Comparison of ENCODE assay signal across 8 cellular contexts in the genomic region with DNA sequence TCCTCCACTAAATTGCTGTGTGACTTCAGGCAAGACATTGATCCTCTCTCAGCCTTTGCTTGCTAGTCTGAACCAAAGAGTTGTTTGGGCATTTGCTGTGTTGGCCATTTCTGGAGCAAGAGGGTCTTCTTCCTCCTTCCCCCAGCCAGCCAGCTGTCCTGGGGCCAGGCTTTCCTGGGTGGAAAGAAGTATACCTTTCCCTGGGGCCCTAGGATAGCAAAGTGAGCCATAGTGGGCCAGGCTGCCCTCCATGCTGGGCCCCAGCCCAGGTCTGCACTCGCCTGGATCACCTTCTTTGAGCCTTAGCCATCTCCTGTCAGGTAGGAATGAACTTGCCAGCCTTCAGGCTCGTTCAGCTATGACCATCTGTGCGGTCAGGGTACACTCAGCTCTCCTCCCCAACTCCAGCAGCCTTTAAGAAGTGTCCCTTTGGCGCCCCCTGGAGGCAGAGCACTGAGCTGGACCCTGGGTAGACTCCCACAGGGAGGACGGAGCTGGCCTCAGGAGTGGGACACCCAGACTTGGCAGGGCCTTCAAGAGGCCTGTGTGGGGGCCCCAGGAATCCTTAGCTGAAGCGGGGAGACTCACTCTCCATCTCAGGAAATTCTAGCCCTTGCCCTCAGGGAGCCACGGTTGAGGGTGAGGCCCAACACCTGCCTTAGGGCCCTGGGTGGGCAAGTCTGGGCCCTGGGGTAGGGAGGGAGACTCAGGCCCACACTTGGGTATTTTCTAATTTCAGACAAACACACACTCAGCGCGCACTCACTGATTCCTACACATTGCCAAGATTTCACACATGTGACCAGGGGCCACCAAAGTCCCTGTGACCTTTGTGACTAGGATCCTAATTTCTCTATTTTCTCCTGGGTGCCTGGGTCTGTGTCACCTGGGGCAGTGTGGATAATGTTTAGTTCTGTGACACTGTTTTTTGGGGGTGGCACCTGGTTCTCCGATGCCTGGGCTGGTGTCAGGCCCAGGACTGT. TPM values are rescaled to one million over a fixed set of nuclear protein-coding genes. Genes with fewer than 3 reads are reported as not detected.
DNase-seq lines count a peak whose midpoint lies in the region; ATAC-seq and TF ChIP-seq lines count a peak whose summit lies in the region.

No MANE protein-coding gene starts in this region.

- no peaks in the 10 kb centered on the region for H3K9me3 ChIP-seq in right lobe of liver

- CTCF ChIA-PET in activated CD4-positive, alpha-beta T cell treated with anti-CD3 and anti-CD28 coated beads, Interleukin-2, amount 10 ng/mL, durations not matched to agents 7 days and 5 days (lab: Charles Lee): interaction anchor here (0.6 to 7.4 kb wide), 25 partner anchors 9 to 282 kb away, joined by 3 to 155 read pairs (median 4); partner anchors contain the start of genes SLCO2B1 and TPBGL

- peak overlapping the region; percentile 5 to 90 (median 68) for H3K27ac ChIP-seq in right lobe of liver

- no peaks in the 10 kb centered on the region for H3K27me3 ChIP-seq in right lobe of liver

- H3K4me3 Mint-ChIP-seq in activated CD4-positive, alpha-beta T cell treated with anti-CD3 and anti-CD28 coated beads, Interleukin-2, amount 10 ng/mL, durations not matched to agents 7 days and 5 days: no peak overlapping the region
- no peak overlapping the region for H3K4me3 Mint-ChIP-seq in dendritic cell treated with granulocyte-macrophage colony-stimulating factor and Interleukin-4, amounts not matched to agents 40 ng/mL and 50 ng/mL, for 4 days

- no peak overlapping the region for H3K4me3 ChIP-seq in right lobe of liver

- no peak overlapping the region for H3K27ac Mint-ChIP-seq in activated CD4-positive, alpha-beta T cell treated with anti-CD3 and anti-CD28 coated beads, Interleukin-2, amount 10 ng/mL, durations not matched to agents 7 days and 5 days
- peak overlapping the region; percentile 77 for H3K27ac Mint-ChIP-seq in dendritic cell treated with granulocyte-macrophage colony-stimulating factor and Interleukin-4, amounts not matched to agents 40 ng/mL and 50 ng/mL, for 4 days

- no peaks in the 10 kb centered on the region for H3K9me3 Mint-ChIP-seq in activated CD4-positive, alpha-beta T cell treated with anti-CD3 and anti-CD28 coated beads, Interleukin-2, amount 10 ng/mL, durations not matched to agents 7 days and 5 days
- no peaks in the 10 kb centered on the region for H3K9me3 Mint-ChIP-seq in dendritic cell treated with granulocyte-macrophage colony-stimulating factor and Interleukin-4, amounts not matched to agents 40 ng/mL and 50 ng/mL, for 4 days

- WGBS in right lobe of liver (ENCODE audit: insufficient coverage, low coverage, low lambda C conversion rate, missing lambda C conversion rate): 30% methylated on average over 4 of the region's 10 CpGs

- peaks cover 6% of the 10 kb centered on the region for H3K27me3 Mint-ChIP-seq in activated CD4-positive, alpha-beta T cell treated with anti-CD3 and anti-CD28 coated beads, Interleukin-2, amount 10 ng/mL, durations not matched to agents 7 days and 5 days
- H3K27me3 Mint-ChIP-seq in dendritic cell treated with granulocyte-macrophage colony-stimulating factor and Interleukin-4, amounts not matched to agents 40 ng/mL and 50 ng/mL, for 4 days: peaks cover 9% of the 10 kb centered on the region

- TF ChIP-seq POLR2A in right lobe of liver (IDR thresholded peaks at IDR 0.05): no peak

- H3K36me3 ChIP-seq in right lobe of liver: peaks cover 0 to 34% (median 10%) of the 10 kb centered on the region in 4 donors

- no peaks in the 10 kb centered on the region for H3K36me3 Mint-ChIP-seq in activated CD4-positive, alpha-beta T cell treated with anti-CD3 and anti-CD28 coated beads, Interleukin-2, amount 10 ng/mL, durations not matched to agents 7 days and 5 days (ENCODE audit: low read depth)
- peaks cover 75% of the 10 kb centered on the region for H3K36me3 Mint-ChIP-seq in dendritic cell treated with granulocyte-macrophage colony-stimulating factor and Interleukin-4, amounts not matched to agents 40 ng/mL and 50 ng/mL, for 4 days (ENCODE audit: low read depth)

- intact Hi-C loops in dendritic cell treated with granulocyte-macrophage colony-stimulating factor and Interleukin-4, amounts not matched to agents 40 ng/mL and 50 ng/mL, for 4 days (cut with micrococcal nuclease): loop anchor here (1.0 to 5.0 kb wide), 2 partner anchors 37 to 61 kb away; partner anchors contain the start of gene TPBGL
- intact Hi-C loops in right lobe of liver (cut with DNase I): loop anchor here (5.0 kb wide), 4 partner anchors 37 to 63 kb away; partner anchors contain the start of gene TPBGL (in 1 of the 2)

- DNase-seq in ELR (ENCODE audit: low read depth) (peak; percentile 89), NCI-H524 treated with DMSO at 0.1 percent for 48 hours (lab: John Stamatoyannopoulos, UW) (peak; percentile 33), right lobe of liver (peak; percentile 90 to 93 (median 92))
- peak; percentile 89 for DNase-seq in activated CD4-positive, alpha-beta T cell treated with anti-CD3 and anti-CD28 coated beads, Interleukin-2, amount 10 ng/mL, durations not matched to agents 7 days and 5 days
- peak; percentile 61 to 72 (median 72) for DNase-seq in stimulated activated CD4-positive, alpha-beta T cell treated with anti-CD3 and anti-CD28 coated beads, TNF-alpha, amount 100 ng/mL, for 4 hours (ENCODE audit: low read depth in 3 of 3)

- H3K4me1 ChIP-seq in right lobe of liver: peaks cover 0 to 40% (median 10%) of the 10 kb centered on the region in 4 donors

- POLR2A ChIA-PET in activated CD4-positive, alpha-beta T cell treated with anti-CD3 and anti-CD28 coated beads, Interleukin-2, amount 10 ng/mL, durations not matched to agents 7 days and 5 days (lab: Charles Lee): interaction anchor here (1.1 kb wide), 1 partner anchor 64 kb away, joined by 6 read pairs; no protein-coding TSS in a partner anchor

- H3K4me1 Mint-ChIP-seq in activated CD4-positive, alpha-beta T cell treated with anti-CD3 and anti-CD28 coated beads, Interleukin-2, amount 10 ng/mL, durations not matched to agents 7 days and 5 days: no peaks in the 10 kb centered on the region
- peaks cover 67% of the 10 kb centered on the region for H3K4me1 Mint-ChIP-seq in dendritic cell treated with granulocyte-macrophage colony-stimulating factor and Interleukin-4, amounts not matched to agents 40 ng/mL and 50 ng/mL, for 4 days (ENCODE audit: low read depth)

- TF ChIP-seq CTCF in right lobe of liver (IDR thresholded peaks at IDR 0.05): peak; percentile 90 to 97 (median 95)

- peak; percentile 67 for ATAC-seq in HG02981 (IDR thresholded peaks at IDR 0.05; ENCODE audit: unreplicated experiment)
- ATAC-seq in right lobe of liver: peak; percentile 74 to 87 (median 82)
- ATAC-seq in GM19395 (IDR thresholded peaks at IDR 0.05; ENCODE audit: unreplicated experiment): no peak

RNA-seq across cellular contexts. Expression of gene TPBGL, which starts 35.6 kb away (rescaled TPM):
- total RNA-seq in activated CD4-positive, alpha-beta T cell treated with anti-CD3 and anti-CD28 coated beads, Interleukin-2, amount 10 ng/mL, durations not matched to agents 7 days and 5 days: under 1 TPM in 1 of 2 experiments, not detected in 1; 0.06 TPM
- not detected for total RNA-seq in right lobe of liver

RNA-seq across cellular contexts. Expression of gene SLCO2B1, which starts 54.1 kb away (rescaled TPM):
- total RNA-seq in activated CD4-positive, alpha-beta T cell treated with anti-CD3 and anti-CD28 coated beads, Interleukin-2, amount 10 ng/mL, durations not matched to agents 7 days and 5 days: under 1 TPM in 1 of 2 experiments, not detected in 1; 0.37 TPM
- total RNA-seq in right lobe of liver: 100 to 1,000 TPM; 145 to 316 (median 199) TPM

Comparison
In these comparisons a context has a peak if more than half of its experiments do, and no peak if none do; other contexts are left out.
1. DNase-seq: peak in every context shown above with its lines; median percentile 92 in right lobe of liver; 89 in ELR; 89 in activated CD4-positive, alpha-beta T cell treated with anti-CD3 and anti-CD28 coated beads, Interleukin-2, amount 10 ng/mL, durations not matched to agents 7 days and 5 days; 72 in stimulated activated CD4-positive, alpha-beta T cell treated with anti-CD3 and anti-CD28 coated beads, TNF-alpha, amount 100 ng/mL, for 4 hours; 33 in NCI-H524 treated with DMSO at 0.1 percent for 48 hours.
2. RNA of gene SLCO2B1, which starts 54.1 kb away (total RNA-seq): 145 to 316 TPM in right lobe of liver; 0.37 TPM in activated CD4-positive, alpha-beta T cell treated with anti-CD3 and anti-CD28 coated beads, Interleukin-2, amount 10 ng/mL, durations not matched to agents 7 days and 5 days; every median in the first group is over 100 times any median in the second.